Comparison of ENCODE assay signal across 10 cellular contexts in the genomic region with DNA sequence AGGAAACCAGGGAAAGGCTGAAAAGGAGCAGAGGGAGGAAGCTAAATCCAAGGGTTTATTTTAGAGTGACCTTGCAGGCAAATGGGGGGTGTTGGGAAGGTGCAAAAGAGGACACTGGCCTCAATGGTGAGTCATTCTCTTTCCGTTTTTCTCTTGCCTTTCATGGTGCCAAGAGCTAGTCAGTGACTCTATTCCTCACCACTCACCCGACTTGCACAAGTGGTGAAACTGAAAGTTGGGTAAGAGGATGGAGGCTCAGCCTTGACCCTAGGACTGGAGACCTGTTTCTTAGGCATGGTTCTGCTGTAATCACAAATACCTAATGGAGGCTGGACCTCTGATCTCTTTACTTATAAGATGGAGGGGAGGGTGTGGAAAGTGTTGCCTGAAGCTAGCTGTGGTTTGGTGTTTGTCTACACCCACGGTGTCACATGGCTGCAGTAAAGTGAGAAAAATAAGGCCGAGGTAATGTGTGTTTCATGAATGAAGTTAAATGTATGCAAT.
A peak's percentile ranks its signal among the peaks of the same experiment; 100 is the strongest.
DNase-seq lines count a peak whose midpoint lies in the region; ATAC-seq and TF ChIP-seq lines count a peak whose summit lies in the region.
"Had no signal": no experiment of that assay in that cellular context is flagged by ENCODE, and none has a peak within 500 bp of the region (broad histone marks: within the 10 kb centered on the region; RNA-seq: fewer than 3 reads in every experiment).

No MANE protein-coding gene starts in this region.

- intact Hi-C loops in esophagus squamous epithelium (cut with DNase I): no loop called here

- H3K4me3 ChIP-seq in Loucy (ENCODE audit: low read length, poor library complexity, severe bottlenecking) (no peak overlapping the region), esophagus squamous epithelium (no peak overlapping the region)
- H3K4me3 ChIP-seq: gastrocnemius medialis had no signal

- no peaks in the 10 kb centered on the region for H3K4me1 ChIP-seq in Loucy (ENCODE audit: insufficient read depth, low read length, poor library complexity, severe bottlenecking)
- H3K4me1 ChIP-seq in esophagus squamous epithelium: peaks cover 0 to 3% (median 0%) of the 10 kb centered on the region in 3 donors
- H3K4me1 ChIP-seq: gastrocnemius medialis, parathyroid adenoma had no signal

- no peak overlapping the region for H3K27ac ChIP-seq in esophagus squamous epithelium
- H3K27ac ChIP-seq: gastrocnemius medialis, parathyroid adenoma had no signal

- peak overlapping the region; percentile 27; the same call in 1 of the 2 replicates for H2AFZ ChIP-seq in Loucy (ENCODE audit: low read length)
- H2AFZ ChIP-seq: parathyroid adenoma had no signal

- TF ChIP-seq POLR2A in esophagus squamous epithelium (IDR thresholded peaks at IDR 0.05): no peak

- H3K4me2 ChIP-seq in Loucy (ENCODE audit: low read depth, low read length, poor library complexity, severe bottlenecking): no peak overlapping the region

- H3K9ac ChIP-seq in Loucy (ENCODE audit: low read depth, low read length, poor library complexity, severe bottlenecking): no peak overlapping the region
- H3K9ac ChIP-seq: parathyroid adenoma had no signal

- H3K79me2 ChIP-seq in Loucy (ENCODE audit: insufficient read depth, low read length): no peaks in the 10 kb centered on the region
- H3K79me2 ChIP-seq: parathyroid adenoma had no signal

- TF ChIP-seq CTCF in Loucy (conservative IDR thresholded peaks at IDR 0.05; ENCODE audit: low read length) (no peak), esophagus squamous epithelium (IDR thresholded peaks at IDR 0.05) (no peak)

- no peaks in the 10 kb centered on the region for H3K27me3 ChIP-seq in Loucy (ENCODE audit: insufficient read depth, low read length, poor library complexity, severe bottlenecking)
- peaks cover 0 to 7% (median 0%) of the 10 kb centered on the region in 4 donors for H3K27me3 ChIP-seq in esophagus squamous epithelium

- no peaks in the 10 kb centered on the region for H3K9me3 ChIP-seq in Loucy (ENCODE audit: insufficient read depth, low read depth, low read length)
- H3K9me3 ChIP-seq in esophagus squamous epithelium: no peaks in the 10 kb centered on the region
- H3K9me3 ChIP-seq: gastrocnemius medialis had no signal

- 36 to 38% methylated on average over 4 of the region's 4 CpGs for WGBS in esophagus squamous epithelium, 2 donors

- no peaks in the 10 kb centered on the region for H3K9me2 ChIP-seq in Loucy (replicated peaks; ENCODE audit: low read depth, low read length)

- H3F3A ChIP-seq in Loucy (ENCODE audit: low read depth): no peaks in the 10 kb centered on the region

- peak; percentile 67 for DNase-seq in ELR (ENCODE audit: low read depth)
- peak; percentile 92 for DNase-seq in amniotic epithelial cell (ENCODE audit: low read depth)
- DNase-seq in myocyte (ENCODE audit: low read depth): peak; percentile 37
- DNase-seq in inferior parietal cortex (ENCODE audit: extremely low spot score): no peak
- no peak for DNase-seq in esophagus squamous epithelium (lab: John Stamatoyannopoulos, UW)
- DNase-seq in activated effector memory CD4-positive, alpha-beta T cell treated with Interleukin-2 at 50 U/mL for 16 hours: no peak
- DNase-seq: gastrocnemius medialis had no signal

- ATAC-seq in HG03095 (IDR thresholded peaks at IDR 0.05; ENCODE audit: unreplicated experiment): no peak

- no peaks in the 10 kb centered on the region for H4K20me1 ChIP-seq in Loucy (ENCODE audit: insufficient read depth, low read length, poor library complexity, severe bottlenecking)

- H3K36me3 ChIP-seq in Loucy (ENCODE audit: insufficient read depth, low read length) (no peaks in the 10 kb centered on the region), esophagus squamous epithelium (no peaks in the 10 kb centered on the region)
- H3K36me3 ChIP-seq: gastrocnemius medialis had no signal

Comparison
In these comparisons a context has a peak if more than half of its experiments do, and no peak if none do; other contexts are left out.
1. DNase-seq: peak in ELR (single experiment), amniotic epithelial cell (single experiment) and myocyte (single experiment); none in inferior parietal cortex (single experiment), esophagus squamous epithelium (single experiment) and activated effector memory CD4-positive, alpha-beta T cell treated with Interleukin-2 at 50 U/mL for 16 hours (single experiment).